8 cellular contexts compared by ENCODE assay signal in the genomic region with DNA sequence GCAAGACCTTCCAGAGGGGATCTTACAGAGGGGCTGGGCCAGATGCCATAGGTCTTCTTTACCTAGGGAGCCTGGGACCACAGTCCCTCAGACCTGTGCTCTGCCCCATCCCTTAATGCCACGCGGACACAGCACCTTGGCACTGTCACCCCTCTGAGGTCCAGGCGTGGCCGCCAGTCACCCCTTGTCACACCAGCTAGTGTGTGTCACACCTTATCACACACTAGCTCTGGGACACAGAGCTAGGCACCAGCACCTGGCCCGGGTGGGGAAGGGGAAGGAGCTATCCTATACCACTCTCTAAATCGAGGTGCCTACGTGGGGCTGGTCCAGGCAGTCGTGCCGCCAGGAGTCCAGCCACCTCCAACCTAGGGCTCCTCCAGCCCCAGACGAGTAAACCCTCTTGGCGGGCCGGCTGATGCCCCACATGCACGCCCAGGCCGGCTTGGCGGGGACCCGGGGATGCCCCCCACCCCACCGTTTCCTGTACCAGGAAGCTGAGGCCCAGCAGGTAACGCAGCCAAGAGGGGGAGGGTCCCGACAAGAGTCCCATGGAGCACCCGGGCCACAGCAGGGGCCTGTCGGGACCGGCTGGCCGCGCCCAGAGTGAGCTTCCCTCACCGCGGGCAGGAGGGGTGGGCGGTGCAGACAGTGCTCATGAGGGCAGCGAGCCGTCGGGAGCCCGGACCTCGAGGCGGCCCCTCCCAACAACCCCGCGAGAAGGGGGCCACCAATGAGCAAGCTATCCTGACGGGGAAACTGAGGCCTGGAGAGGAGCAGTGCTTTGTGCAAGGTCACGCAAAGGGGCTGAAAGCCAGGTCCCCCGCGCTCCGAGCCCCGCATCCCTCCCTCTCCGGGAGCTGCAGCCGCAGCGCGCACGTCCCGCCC. TPM values are rescaled to one million over a fixed set of nuclear protein-coding genes. Genes with fewer than 3 reads are reported as not detected.
DNase-seq lines count a peak whose midpoint lies in the region; ATAC-seq and TF ChIP-seq lines count a peak whose summit lies in the region.

No MANE protein-coding gene starts in this region.

- H3K27ac ChIP-seq in VCaP = peak overlapping the region; percentile 87
- H3K27ac ChIP-seq in ectodermal cell (ENCODE audit: insufficient read depth, low read depth, low read length, poor library complexity, severe bottlenecking) = no peak overlapping the region
- no peak overlapping the region for H3K27ac ChIP-seq in thoracic aorta

- H3K9me3 ChIP-seq in ectodermal cell (ENCODE audit: control insufficient read depth, low read length) (no peaks in the 10 kb centered on the region), mucosa of descending colon (no peaks in the 10 kb centered on the region), thoracic aorta (no peaks in the 10 kb centered on the region)

- H3K36me3 ChIP-seq in GM06990 (ENCODE audit: control insufficient read depth, insufficient read depth, low read length) (no peaks in the 10 kb centered on the region), ectodermal cell (ENCODE audit: control insufficient read depth, insufficient read depth, low read length) (no peaks in the 10 kb centered on the region), mucosa of descending colon (ENCODE audit: low read depth) (no peaks in the 10 kb centered on the region), thoracic aorta (no peaks in the 10 kb centered on the region)

- intact Hi-C loops in mucosa of descending colon (cut with DNase I, micrococcal nuclease) = no loop called here

- H3K4me3 ChIP-seq in GM06990 (replicated peaks; ENCODE audit: low read depth, low read length) (peak overlapping the region; percentile 59), ectodermal cell (ENCODE audit: insufficient read depth, low read depth, low read length) (peak overlapping the region; percentile 42), mucosa of descending colon (peak overlapping the region; percentile 48), thoracic aorta (peak overlapping the region; percentile 97)

- peak; percentile 33 for ATAC-seq in HG03342 (IDR thresholded peaks at IDR 0.05; ENCODE audit: unreplicated experiment)
- ATAC-seq in mucosa of descending colon = peak; percentile 58
- no peak for ATAC-seq in thoracic aorta (ENCODE audit: insufficient number of reproducible peaks, low FRiP score, low read depth)
- ATAC-seq in HG03460 (IDR thresholded peaks at IDR 0.05; ENCODE audit: unreplicated experiment) = no peak

- no peak for DNase-seq in GM06990 (ENCODE audit: extremely low read depth, insufficient read length)
- DNase-seq in mucosa of descending colon = peak; percentile 61 to 80 (median 79)
- DNase-seq in thoracic aorta (ENCODE audit: low spot score) = no peak
- DNase-seq in EL = no peak

- WGBS in ectodermal cell, 2 experiments = 9 to 10% methylated on average over 47 of the region's 47 CpGs

- H3K4me1 ChIP-seq in ectodermal cell (ENCODE audit: control insufficient read depth, insufficient read depth, low read length) = no peaks in the 10 kb centered on the region
- peaks cover 5% of the 10 kb centered on the region for H3K4me1 ChIP-seq in mucosa of descending colon (ENCODE audit: low read depth)
- H3K4me1 ChIP-seq in thoracic aorta (ENCODE audit: control insufficient read depth in 1 of 2, low read depth in 2 of 2) = peaks cover 3 to 7% of the 10 kb centered on the region in 2 donors

- TF ChIP-seq CTCF in GM06990 (IDR thresholded peaks at IDR 0.05; ENCODE audit: insufficient read depth, low read length, poor library complexity, severe bottlenecking) = no peak
- no peak for TF ChIP-seq CTCF in VCaP (conservative IDR thresholded peaks at IDR 0.05)
- no peak for TF ChIP-seq CTCF in mucosa of descending colon (IDR thresholded peaks at IDR 0.05)
- TF ChIP-seq CTCF in thoracic aorta (IDR thresholded peaks at IDR 0.05) = no peak

- H3K27me3 ChIP-seq in GM06990 (replicated peaks; ENCODE audit: control insufficient read depth, insufficient read depth, low read length) = no peaks in the 10 kb centered on the region
- peaks cover 20% of the 10 kb centered on the region for H3K27me3 ChIP-seq in ectodermal cell (ENCODE audit: control insufficient read depth, insufficient read depth, low read length, poor library complexity, severe bottlenecking)
- no peaks in the 10 kb centered on the region for H3K27me3 ChIP-seq in thoracic aorta (replicated peaks; ENCODE audit: insufficient read depth)

RNA-seq across cellular contexts. Expression of a gene that starts 0.6 kb away (rescaled TPM):
- polyA plus RNA-seq in ectodermal cell (2013, experiment 1 of 4) = 4.9 TPM
- polyA plus RNA-seq in ectodermal cell (2013, experiment 2 of 4) = 5.0 TPM
- 4.3 TPM for polyA plus RNA-seq in ectodermal cell (2013, experiment 3 of 4)
- polyA plus RNA-seq in ectodermal cell (2013, experiment 4 of 4) = 4.1 TPM
- total RNA-seq in mucosa of descending colon (10 to 100 TPM; 25.8 to 56.1 (median 45.0) TPM), thoracic aorta (1 to 10 TPM; 1.2 to 3.1 TPM)

Comparison
In these comparisons a context has a peak if more than half of its experiments do, and no peak if none do; other contexts are left out.
1. DNase-seq: peak in mucosa of descending colon (3 of 3); none in GM06990 (single experiment), thoracic aorta (single experiment) and EL (single experiment).
2. H3K4me3 ChIP-seq: peak in every context shown above with its lines; median percentile 97 in thoracic aorta; 59 in GM06990; 48 in mucosa of descending colon; 42 in ectodermal cell.
3. ATAC-seq: peak in HG03342 (single experiment) and mucosa of descending colon (single experiment); none in thoracic aorta (single experiment) and HG03460 (single experiment).
4. RNA of a gene that starts 0.6 kb away (total RNA-seq): 25.8 to 56.1 TPM in mucosa of descending colon; 1.2 to 3.1 TPM in thoracic aorta; every median in the first group is over 4 times any median in the second.